8 cellular contexts compared by ENCODE assay signal in the genomic region with DNA sequence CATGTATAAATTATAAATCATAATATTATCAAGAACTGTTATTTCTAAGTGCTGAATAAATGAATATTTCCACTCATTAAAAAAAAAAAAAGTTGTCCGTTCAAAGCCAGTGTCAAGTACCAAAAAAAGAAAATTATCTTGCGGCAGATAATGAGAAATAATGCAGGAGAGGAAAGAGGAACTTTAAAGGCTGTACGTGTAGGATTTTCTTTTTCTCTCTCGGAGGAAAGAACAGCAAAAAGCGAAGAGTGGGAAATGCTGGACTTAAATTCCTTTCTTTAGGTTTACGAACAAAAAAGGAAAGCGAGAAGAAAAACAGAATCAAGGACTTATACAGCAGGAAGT. TPM values are rescaled to one million over a fixed set of nuclear protein-coding genes. Genes with fewer than 3 reads are reported as not detected.
DNase-seq lines count a peak whose midpoint lies in the region; ATAC-seq and TF ChIP-seq lines count a peak whose summit lies in the region.

No MANE protein-coding gene starts in this region.

- CTCF ChIA-PET in AG04449 (lab: Yijun Ruan, JAX), result interaction anchor here (0.7 to 3.2 kb wide), 49 partner anchors 10 to 447 kb away, joined by 3 to 73 read pairs (median 6); a partner anchor contains a TSS

- ATAC-seq in GM21447 (IDR thresholded peaks at IDR 0.05; ENCODE audit: unreplicated experiment) (no peak), GM21723 (IDR thresholded peaks at IDR 0.05; ENCODE audit: unreplicated experiment) (no peak), omental fat pad (ENCODE audit: low FRiP score) (no peak)

- POLR2A ChIA-PET in AG04449 (lab: Yijun Ruan, JAX), result interaction anchor here (1.1 to 1.3 kb wide), 3 partner anchors 135 to 391 kb away, joined by 3 to 5 read pairs (median 3); a partner anchor contains a TSS

- H3K9ac ChIP-seq in muscle layer of colon (ENCODE audit: low read length), result peak overlapping the region; percentile 91

- no peaks in the 10 kb centered on the region for H3K9me3 ChIP-seq in muscle layer of colon (ENCODE audit: low read length)

- H3K4me1 ChIP-seq in muscle layer of colon (ENCODE audit: insufficient read depth, low read length), result peaks cover 6% of the 10 kb centered on the region

- DNase-seq in AG04449 (ENCODE audit: low read depth, low spot score) (no peak), caudate nucleus (lab: John Stamatoyannopoulos, UW) (no peak), omental fat pad (ENCODE audit: low spot score) (no peak), NCI-H2227 (lab: John Stamatoyannopoulos, UW; ENCODE audit: unreplicated experiment) (no peak)
- no peak for DNase-seq in Jurkat, Clone E6-1 (ENCODE audit: low read depth, low spot score)

- H3K27me3 ChIP-seq in muscle layer of colon (ENCODE audit: control insufficient read depth in 1 of 2, insufficient read depth in 2 of 2, low read length in 2 of 2), result no peaks in the 10 kb centered on the region

- H3K36me3 ChIP-seq in muscle layer of colon (ENCODE audit: insufficient read depth, low read length), result no peaks in the 10 kb centered on the region

- H3K27ac ChIP-seq in caudate nucleus (ENCODE audit: low read depth, low read length) (peak overlapping the region; percentile 84), muscle layer of colon (ENCODE audit: low read depth, low read length) (peak overlapping the region; percentile 82)

- TF ChIP-seq CTCF in AG04449 (IDR thresholded peaks at IDR 0.05; ENCODE audit: insufficient read depth, low read length, missing control alignments), result no peak
- TF ChIP-seq CTCF in omental fat pad (IDR thresholded peaks at IDR 0.05), result no peak

- H3K4me3 ChIP-seq in AG04449 (ENCODE audit: low read depth, low read length), result peak overlapping the region; percentile 70
- peak overlapping the region; percentile 41 for H3K4me3 ChIP-seq in Jurkat, Clone E6-1 (ENCODE audit: low read length)
- H3K4me3 ChIP-seq in muscle layer of colon (ENCODE audit: low read depth in 1 of 2, low read length in 2 of 2), result peak overlapping the region; percentile 80 to 92

RNA-seq across cellular contexts. Expression of a gene that starts 1.0 kb away (rescaled TPM):
- polyA plus RNA-seq in Jurkat, Clone E6-1 (2012; ENCODE audit: insufficient read depth, insufficient read length), result not detected
- total RNA-seq in omental fat pad, result 1 to 10 TPM in 1 of 4 donors, not detected in 3; 3.2 TPM

RNA-seq across cellular contexts. Expression of a gene that starts 43.2 kb away (rescaled TPM):
- not detected for polyA plus RNA-seq in Jurkat, Clone E6-1 (2012; ENCODE audit: insufficient read depth, insufficient read length)
- 10 to 100 TPM; 14.3 to 33.9 (median 17.8) TPM for total RNA-seq in omental fat pad
